Comparison of ENCODE assay signal across 2 cellular contexts in genomic region chr1:167789501-167789900, GRCh38.
TF ChIP-seq lines count a peak whose summit lies in the region.

No MANE protein-coding gene starts in this region.

TF ChIP-seq in SK-N-SH treated with all-trans-retinoic acid at 6 μM for 48 hours, 23 proteins besides CTCF, POLR2A, EP300 and RAD21 (continued from another document):
- TF ChIP-seq TSHZ2 (CRISPR knock-in tag; IDR thresholded peaks at IDR 0.05), result no peak
- no peak for TF ChIP-seq SNAI2 (CRISPR knock-in tag; IDR thresholded peaks at IDR 0.05)
- TF ChIP-seq PPARA (CRISPR knock-in tag; IDR thresholded peaks at IDR 0.05; ENCODE audit: borderline replicate concordance), result no peak
- no peak for TF ChIP-seq ESRRG (CRISPR knock-in tag; IDR thresholded peaks at IDR 0.05)
- no peak for TF ChIP-seq CREB5 (CRISPR knock-in tag; IDR thresholded peaks at IDR 0.05; ENCODE audit: low read depth)
- TF ChIP-seq ZFP30 (CRISPR knock-in tag; IDR thresholded peaks at IDR 0.05), result no peak
- TF ChIP-seq OSR1 (CRISPR knock-in tag; IDR thresholded peaks at IDR 0.05), result no peak
- TF ChIP-seq ZC3H10 (CRISPR knock-in tag; IDR thresholded peaks at IDR 0.05), result no peak
- no peak for TF ChIP-seq ZFP3 (CRISPR knock-in tag; IDR thresholded peaks at IDR 0.05)
- no peak for TF ChIP-seq ZNF565 (CRISPR knock-in tag; conservative IDR thresholded peaks at IDR 0.05; ENCODE audit: low read depth)
- no peak for TF ChIP-seq ZNF70 (CRISPR knock-in tag; IDR thresholded peaks at IDR 0.05)
- TF ChIP-seq GLIS3 (CRISPR knock-in tag; IDR thresholded peaks at IDR 0.05), result no peak
- no peak for TF ChIP-seq ISL1 (CRISPR knock-in tag; IDR thresholded peaks at IDR 0.05)

TF ChIP-seq in SK-N-SH, 30 proteins besides CTCF, POLR2A, EP300 and RAD21 (continued from another document):
- TF ChIP-seq TCF12 (IDR thresholded peaks at IDR 0.05), result no peak
- TF ChIP-seq MAX (IDR thresholded peaks at IDR 0.05; ENCODE audit: low read depth), result no peak
- no peak for TF ChIP-seq NRF1 (IDR thresholded peaks at IDR 0.05; ENCODE audit: low read depth, low read length)
- TF ChIP-seq GATA2 (CRISPR knock-in tag; IDR thresholded peaks at IDR 0.05), result no peak
- TF ChIP-seq REST (IDR thresholded peaks at IDR 0.05; ENCODE audit: low read depth, low read length), result no peak
TF ChIP-seq in SK-N-SH: peak in this region for 0.
